In genomic region chr15:84887928-84888327, GRCh38 we compare ENCODE assay signal across 33 cellular contexts. TPM values are rescaled to one million over a fixed set of nuclear protein-coding genes. Genes with fewer than 3 reads are reported as not detected.
"Had no signal": no experiment of that assay in that cellular context is flagged by ENCODE, and none has a peak within 500 bp of the region (broad histone marks: within the 10 kb centered on the region; RNA-seq: fewer than 3 reads in every experiment).

No MANE protein-coding gene starts in this region.

- H3K27me3 ChIP-seq: heart left ventricle, ovary, suprapubic skin had no signal

- H3K4me3 ChIP-seq: heart left ventricle, lower lobe of right lung, ovary, skin epidermis, suprapubic skin, tibial artery had no signal

- H3K27ac Mint-ChIP-seq: activated CD4-positive, alpha-beta memory T cell treated with anti-CD3 and anti-CD28 coated beads for 36 hours; activated CD4-positive, alpha-beta T cell treated with anti-CD3 and anti-CD28 coated beads, Interleukin-2, amount 10 ng/mL, durations not matched to agents 24 days and 14 days; activated naive CD4-positive, alpha-beta T cell treated with anti-CD3 and anti-CD28 coated beads, Interleukin-2, amount 10 ng/mL, durations not matched to agents 7 days and 5 days; activated T-cell treated with anti-CD3 and anti-CD28 coated beads, Interleukin-2, amount 50 U/mL, for 24 hours; endodermal cell; natural killer cell treated with Interleukin-12 subunit alpha and Interleukin-12 subunit beta and Interleukin-15 and Interleukin-18, amount 100 ng/mL, for 72 hours; progenitor cell of endocrine pancreas had no signal

- H3K27ac ChIP-seq: heart left ventricle, lower lobe of right lung, ovary, skin epidermis, suprapubic skin, tibial artery had no signal

- ATAC-seq: activated CD4-positive, CD25-positive, alpha-beta regulatory T cell treated with anti-CD3 and anti-CD28 coated beads, Interleukin-2, amount 50 U/mL, for 24 hours; esophagus mucosa; heart left ventricle; left lobe of liver; lower lobe of right lung; natural killer cell treated with Interleukin-12 subunit alpha and Interleukin-12 subunit beta and Interleukin-15 and Interleukin-18, amount 100 ng/mL, for 72 hours; sciatic nerve had no signal

- H3K4me1 Mint-ChIP-seq: activated CD4-positive, alpha-beta T cell treated with anti-CD3 and anti-CD28 coated beads, Interleukin-2, amount 10 ng/mL, durations not matched to agents 24 days and 14 days; activated naive CD4-positive, alpha-beta T cell treated with anti-CD3 and anti-CD28 coated beads, Interleukin-2, amount 10 ng/mL, durations not matched to agents 7 days and 5 days; endodermal cell had no signal

- H3K36me3 ChIP-seq: heart left ventricle, lower lobe of right lung, ovary, suprapubic skin, tibial artery, WERI-Rb-1 had no signal

- H3K4me3 Mint-ChIP-seq: activated CD4-positive, alpha-beta memory T cell treated with anti-CD3 and anti-CD28 coated beads for 36 hours; activated CD4-positive, alpha-beta T cell treated with anti-CD3 and anti-CD28 coated beads, Interleukin-2, amount 10 ng/mL, durations not matched to agents 24 days and 14 days; activated naive CD4-positive, alpha-beta T cell treated with anti-CD3 and anti-CD28 coated beads, Interleukin-2, amount 10 ng/mL, durations not matched to agents 7 days and 5 days; activated T-cell treated with anti-CD3 and anti-CD28 coated beads, Interleukin-2, amount 50 U/mL, for 24 hours; endodermal cell; natural killer cell treated with Interleukin-12 subunit alpha and Interleukin-12 subunit beta and Interleukin-15 and Interleukin-18, amount 100 ng/mL, for 72 hours had no signal

- H3K4me1 ChIP-seq: lower lobe of right lung, suprapubic skin had no signal

- H3K9me3 ChIP-seq: heart left ventricle, lower lobe of right lung, ovary, suprapubic skin, tibial artery had no signal

- H3K27me3 Mint-ChIP-seq: activated CD4-positive, alpha-beta memory T cell treated with anti-CD3 and anti-CD28 coated beads for 36 hours; activated T-cell treated with anti-CD3 and anti-CD28 coated beads, Interleukin-2, amount 50 U/mL, for 24 hours had no signal

- DNase-seq: activated CD4-positive, alpha-beta memory T cell treated with anti-CD3 and anti-CD28 coated beads for 36 hours; activated CD4-positive, alpha-beta T cell treated with anti-CD3 and anti-CD28 coated beads, Interleukin-2, amount 10 ng/mL, durations not matched to agents 24 days and 14 days; activated CD8-positive, alpha-beta memory T cell treated with anti-CD3 and anti-CD28 coated beads, Interleukin-2, amount 50 U/mL, for 48 hours; activated gamma-delta T cell; activated naive CD4-positive, alpha-beta T cell treated with anti-CD3 and anti-CD28 coated beads, Interleukin-2, amount 10 ng/mL, durations not matched to agents 7 days and 5 days; activated T-cell treated with anti-CD3 and anti-CD28 coated beads, Interleukin-2, amount 50 U/mL, for 24 hours; amygdala; caudate nucleus; cortex of kidney; endodermal cell; foreskin fibroblast; heart left ventricle; kidney glomerular epithelial cell; lower lobe of right lung; mesendoderm; stimulated activated CD4-positive, alpha-beta T cell treated with anti-CD3 and anti-CD28 coated beads, Interleukin-4, amount 100 ng/mL, for 24 hours; stimulated activated naive CD4-positive, alpha-beta T cell; T-helper 9 cell; tibial artery had no signal

- H3K36me3 Mint-ChIP-seq: activated CD4-positive, alpha-beta memory T cell treated with anti-CD3 and anti-CD28 coated beads for 36 hours; activated naive CD4-positive, alpha-beta T cell treated with anti-CD3 and anti-CD28 coated beads, Interleukin-2, amount 10 ng/mL, durations not matched to agents 7 days and 5 days; natural killer cell treated with Interleukin-12 subunit alpha and Interleukin-12 subunit beta and Interleukin-15 and Interleukin-18, amount 100 ng/mL, for 72 hours had no signal

- H3K9me3 Mint-ChIP-seq: activated CD4-positive, alpha-beta memory T cell treated with anti-CD3 and anti-CD28 coated beads for 36 hours; activated CD4-positive, alpha-beta T cell treated with anti-CD3 and anti-CD28 coated beads, Interleukin-2, amount 10 ng/mL, durations not matched to agents 24 days and 14 days; activated naive CD4-positive, alpha-beta T cell treated with anti-CD3 and anti-CD28 coated beads, Interleukin-2, amount 10 ng/mL, durations not matched to agents 7 days and 5 days; activated T-cell treated with anti-CD3 and anti-CD28 coated beads, Interleukin-2, amount 50 U/mL, for 24 hours; endodermal cell; natural killer cell treated with Interleukin-12 subunit alpha and Interleukin-12 subunit beta and Interleukin-15 and Interleukin-18, amount 100 ng/mL, for 72 hours had no signal

RNA-seq across cellular contexts. Expression of gene SLC28A1, which starts 3.5 kb away (rescaled TPM):
- total RNA-seq: activated CD4-positive, alpha-beta memory T cell treated with anti-CD3 and anti-CD28 coated beads for 36 hours; activated CD4-positive, alpha-beta T cell treated with anti-CD3 and anti-CD28 coated beads, Interleukin-2, amount 10 ng/mL, durations not matched to agents 24 days and 14 days; chondrocyte; endodermal cell; esophagus mucosa; lower lobe of right lung; mononuclear cell; natural killer cell treated with Interleukin-12 subunit alpha and Interleukin-12 subunit beta and Interleukin-15 and Interleukin-18, amount 100 ng/mL, for 72 hours; progenitor cell of endocrine pancreas; suprapubic skin; T-helper 1 cell treated with Interleukin-12 subunit alpha and Interleukin-12 subunit beta and Interleukin-4 antibody, amounts not matched to agents 30 ng/mL and 1 ng/mL, for 36 hours; ureter had no signal
